In the genomic region with DNA sequence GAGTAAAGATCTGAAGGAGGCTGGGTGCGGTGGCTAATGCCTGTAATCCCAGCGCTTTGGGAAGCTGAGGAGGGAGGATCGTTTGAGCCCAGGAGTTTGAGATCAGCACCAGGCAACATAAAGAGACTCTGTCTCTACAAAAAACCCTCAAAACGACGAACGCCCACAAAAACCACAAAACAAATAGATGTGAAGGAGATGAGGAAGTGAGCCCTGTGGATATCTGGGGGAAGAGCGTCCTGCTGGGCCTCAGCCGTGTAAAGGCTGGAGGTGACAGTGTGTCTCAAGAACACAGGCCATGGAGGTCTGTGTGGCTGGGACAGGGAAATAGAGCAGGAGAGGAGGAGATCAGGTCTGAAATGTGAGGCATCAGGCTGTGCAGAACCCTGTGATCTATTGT, we compare ENCODE assay signal across 8 cellular contexts.
DNase-seq lines count a peak whose midpoint lies in the region; ATAC-seq and TF ChIP-seq lines count a peak whose summit lies in the region.

No MANE protein-coding gene starts in this region.

- H3K27ac Mint-ChIP-seq in activated T-cell treated with anti-CD3 and anti-CD28 coated beads, Interleukin-2, amount 50 U/mL, for 72 hours, result peak overlapping the region; percentile 0

- H3K9ac ChIP-seq in colonic mucosa (ENCODE audit: low read depth in 2 of 2, low read length in 2 of 2), result no peak overlapping the region

- H3K27ac ChIP-seq in colonic mucosa, result no peak overlapping the region

- H3K4me1 Mint-ChIP-seq in activated T-cell treated with anti-CD3 and anti-CD28 coated beads, Interleukin-2, amount 50 U/mL, for 72 hours (ENCODE audit: low read depth), result peaks cover 33% of the 10 kb centered on the region

- no peaks in the 10 kb centered on the region for H3K9me3 Mint-ChIP-seq in activated T-cell treated with anti-CD3 and anti-CD28 coated beads, Interleukin-2, amount 50 U/mL, for 72 hours

- H3K27me3 ChIP-seq in colonic mucosa, result no peaks in the 10 kb centered on the region

- no peaks in the 10 kb centered on the region for H3K9me3 ChIP-seq in colonic mucosa

- TF ChIP-seq CTCF in colonic mucosa (IDR thresholded peaks at IDR 0.05), result no peak

- no peak for DNase-seq in activated T-cell treated with anti-CD3 and anti-CD28 coated beads, Interleukin-2, amount 50 U/mL, for 72 hours
- no peak for DNase-seq in activated T-cell treated with anti-CD3 and anti-CD28 coated beads for 4 hours
- peak; percentile 83 for DNase-seq in NOMO-1 treated with dmso at 0.1 percent for 144 hours (lab: John Stamatoyannopoulos, UW; ENCODE audit: unreplicated experiment)
- DNase-seq in glomerular visceral epithelial cell (ENCODE audit: extremely low spot score), result peak; percentile 29
- DNase-seq in NCI-H2196 treated with DMSO at 0.1 percent for 48 hours (lab: John Stamatoyannopoulos, UW; ENCODE audit: unreplicated experiment), result no peak
- DNase-seq in colonic mucosa, result no peak
- DNase-seq in NCI-H2081 (lab: John Stamatoyannopoulos, UW), result no peak

- no peaks in the 10 kb centered on the region for H3K4me1 ChIP-seq in colonic mucosa

- intact Hi-C loops in colonic mucosa (cut with DNase I), result no loop called here

- H3K27me3 Mint-ChIP-seq in activated T-cell treated with anti-CD3 and anti-CD28 coated beads, Interleukin-2, amount 50 U/mL, for 72 hours (ENCODE audit: low read depth), result no peaks in the 10 kb centered on the region

- peaks cover 0 to 6% of the 10 kb centered on the region in 2 donors for H3K36me3 Mint-ChIP-seq in activated T-cell treated with anti-CD3 and anti-CD28 coated beads, Interleukin-2, amount 50 U/mL, for 72 hours (ENCODE audit: insufficient read depth in 2 of 2)

- H3K4me3 Mint-ChIP-seq in activated T-cell treated with anti-CD3 and anti-CD28 coated beads, Interleukin-2, amount 50 U/mL, for 72 hours, result no peak overlapping the region

- no peak for ATAC-seq in activated T-cell treated with anti-CD3 and anti-CD28 coated beads, Interleukin-2, amount 50 U/mL, for 72 hours (replicated peaks in 1 of 2)
- ATAC-seq in HG02938 (IDR thresholded peaks at IDR 0.05; ENCODE audit: unreplicated experiment), result peak; percentile 85

- H3K36me3 ChIP-seq in colonic mucosa, result no peaks in the 10 kb centered on the region

- no peak overlapping the region for H3K4me3 ChIP-seq in colonic mucosa

Comparison
In these comparisons a context has a peak if more than half of its experiments do, and no peak if none do; other contexts are left out.
1. DNase-seq: peak in NOMO-1 treated with dmso at 0.1 percent for 144 hours (single experiment) and glomerular visceral epithelial cell (single experiment); none in activated T-cell treated with anti-CD3 and anti-CD28 coated beads, Interleukin-2, amount 50 U/mL, for 72 hours (0 of 2), activated T-cell treated with anti-CD3 and anti-CD28 coated beads for 4 hours (single experiment), NCI-H2196 treated with DMSO at 0.1 percent for 48 hours (single experiment), colonic mucosa (single experiment) and NCI-H2081 (0 of 2).